ENCODE assay signal across 1 cellular context in genomic region chr11:78156081-78156844, GRCh38.
TF ChIP-seq lines count a peak whose summit lies in the region.

No MANE protein-coding gene starts in this region.

TF ChIP-seq in HepG2, 621 proteins besides CTCF, POLR2A, EP300 and RAD21 (continued from another document and continues in another):
- TF ChIP-seq SKIL (CRISPR knock-in tag; IDR thresholded peaks at IDR 0.05; ENCODE audit: borderline replicate concordance), result peak; percentile 95
- TF ChIP-seq ZMYM4 (CRISPR knock-in tag; IDR thresholded peaks at IDR 0.05), result peak; percentile 77; the same call in 1 of the 2 replicates
- peak; percentile 55; the same call in 1 of the 2 replicates for TF ChIP-seq ZNF766 (CRISPR knock-in tag; IDR thresholded peaks at IDR 0.05; ENCODE audit: borderline replicate concordance)
- TF ChIP-seq, protein P1, sequence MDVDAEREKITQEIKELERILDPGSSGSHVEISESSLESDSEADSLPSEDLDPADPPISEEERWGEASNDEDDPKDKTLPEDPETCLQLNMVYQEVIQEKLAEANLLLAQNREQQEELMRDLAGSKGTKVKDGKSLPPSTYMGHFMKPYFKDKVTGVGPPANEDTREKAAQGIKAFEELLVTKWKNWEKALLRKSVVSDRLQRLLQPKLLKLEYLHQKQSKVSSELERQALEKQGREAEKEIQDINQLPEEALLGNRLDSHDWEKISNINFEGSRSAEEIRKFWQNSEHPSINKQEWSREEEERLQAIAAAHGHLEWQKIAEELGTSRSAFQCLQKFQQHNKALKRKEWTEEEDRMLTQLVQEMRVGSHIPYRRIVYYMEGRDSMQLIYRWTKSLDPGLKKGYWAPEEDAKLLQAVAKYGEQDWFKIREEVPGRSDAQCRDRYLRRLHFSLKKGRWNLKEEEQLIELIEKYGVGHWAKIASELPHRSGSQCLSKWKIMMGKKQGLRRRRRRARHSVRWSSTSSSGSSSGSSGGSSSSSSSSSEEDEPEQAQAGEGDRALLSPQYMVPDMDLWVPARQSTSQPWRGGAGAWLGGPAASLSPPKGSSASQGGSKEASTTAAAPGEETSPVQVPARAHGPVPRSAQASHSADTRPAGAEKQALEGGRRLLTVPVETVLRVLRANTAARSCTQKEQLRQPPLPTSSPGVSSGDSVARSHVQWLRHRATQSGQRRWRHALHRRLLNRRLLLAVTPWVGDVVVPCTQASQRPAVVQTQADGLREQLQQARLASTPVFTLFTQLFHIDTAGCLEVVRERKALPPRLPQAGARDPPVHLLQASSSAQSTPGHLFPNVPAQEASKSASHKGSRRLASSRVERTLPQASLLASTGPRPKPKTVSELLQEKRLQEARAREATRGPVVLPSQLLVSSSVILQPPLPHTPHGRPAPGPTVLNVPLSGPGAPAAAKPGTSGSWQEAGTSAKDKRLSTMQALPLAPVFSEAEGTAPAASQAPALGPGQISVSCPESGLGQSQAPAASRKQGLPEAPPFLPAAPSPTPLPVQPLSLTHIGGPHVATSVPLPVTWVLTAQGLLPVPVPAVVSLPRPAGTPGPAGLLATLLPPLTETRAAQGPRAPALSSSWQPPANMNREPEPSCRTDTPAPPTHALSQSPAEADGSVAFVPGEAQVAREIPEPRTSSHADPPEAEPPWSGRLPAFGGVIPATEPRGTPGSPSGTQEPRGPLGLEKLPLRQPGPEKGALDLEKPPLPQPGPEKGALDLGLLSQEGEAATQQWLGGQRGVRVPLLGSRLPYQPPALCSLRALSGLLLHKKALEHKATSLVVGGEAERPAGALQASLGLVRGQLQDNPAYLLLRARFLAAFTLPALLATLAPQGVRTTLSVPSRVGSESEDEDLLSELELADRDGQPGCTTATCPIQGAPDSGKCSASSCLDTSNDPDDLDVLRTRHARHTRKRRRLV (CRISPR knock-in tag; IDR thresholded peaks at IDR 0.05), result no peak
- TF ChIP-seq NONO (IDR thresholded peaks at IDR 0.05), result no peak
- peak; percentile 68; the same call in 1 of the 2 replicates for TF ChIP-seq NONO (CRISPR knock-in tag; conservative IDR thresholded peaks at IDR 0.05)
- peak; percentile 67; the same call in 1 of the 2 replicates for TF ChIP-seq ZSCAN20 (CRISPR knock-in tag; IDR thresholded peaks at IDR 0.05; ENCODE audit: borderline replicate concordance)
- TF ChIP-seq FOSL2 (CRISPR knock-in tag; IDR thresholded peaks at IDR 0.05), result peak; percentile 85
- TF ChIP-seq KLF16 (CRISPR knock-in tag; IDR thresholded peaks at IDR 0.05), result peak in 1 of 2 experiments; percentile 94; a peak in 2 of 4 replicates
- TF ChIP-seq SKI (IDR thresholded peaks at IDR 0.05; ENCODE audit: partially characterized antibody), result peak; percentile 89
- TF ChIP-seq RFXAP (CRISPR knock-in tag; IDR thresholded peaks at IDR 0.05; ENCODE audit: borderline replicate concordance), result peak; percentile 79; the same call in 1 of the 2 replicates
- TF ChIP-seq, protein P2, sequence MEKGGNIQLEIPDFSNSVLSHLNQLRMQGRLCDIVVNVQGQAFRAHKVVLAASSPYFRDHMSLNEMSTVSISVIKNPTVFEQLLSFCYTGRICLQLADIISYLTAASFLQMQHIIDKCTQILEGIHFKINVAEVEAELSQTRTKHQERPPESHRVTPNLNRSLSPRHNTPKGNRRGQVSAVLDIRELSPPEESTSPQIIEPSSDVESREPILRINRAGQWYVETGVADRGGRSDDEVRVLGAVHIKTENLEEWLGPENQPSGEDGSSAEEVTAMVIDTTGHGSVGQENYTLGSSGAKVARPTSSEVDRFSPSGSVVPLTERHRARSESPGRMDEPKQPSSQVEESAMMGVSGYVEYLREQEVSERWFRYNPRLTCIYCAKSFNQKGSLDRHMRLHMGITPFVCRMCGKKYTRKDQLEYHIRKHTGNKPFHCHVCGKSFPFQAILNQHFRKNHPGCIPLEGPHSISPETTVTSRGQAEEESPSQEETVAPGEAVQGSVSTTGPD (CRISPR knock-in tag; IDR thresholded peaks at IDR 0.05), result peak; percentile 75
- 0 out of 2 replicates have a peak, but pooled peaks have one; percentile 57 for TF ChIP-seq ZNF670 (CRISPR knock-in tag; IDR thresholded peaks at IDR 0.05; ENCODE audit: borderline replicate concordance)
- peak; percentile 77 for TF ChIP-seq TCF7 (IDR thresholded peaks at IDR 0.05; ENCODE audit: low read depth)
- TF ChIP-seq, protein P3, sequence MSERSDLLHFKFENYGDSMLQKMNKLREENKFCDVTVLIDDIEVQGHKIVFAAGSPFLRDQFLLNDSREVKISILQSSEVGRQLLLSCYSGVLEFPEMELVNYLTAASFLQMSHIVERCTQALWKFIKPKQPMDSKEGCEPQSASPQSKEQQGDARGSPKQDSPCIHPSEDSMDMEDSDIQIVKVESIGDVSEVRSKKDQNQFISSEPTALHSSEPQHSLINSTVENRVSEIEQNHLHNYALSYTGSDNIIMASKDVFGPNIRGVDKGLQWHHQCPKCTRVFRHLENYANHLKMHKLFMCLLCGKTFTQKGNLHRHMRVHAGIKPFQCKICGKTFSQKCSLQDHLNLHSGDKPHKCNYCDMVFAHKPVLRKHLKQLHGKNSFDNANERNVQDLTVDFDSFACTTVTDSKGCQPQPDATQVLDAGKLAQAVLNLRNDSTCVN (CRISPR knock-in tag; IDR thresholded peaks at IDR 0.05; ENCODE audit: borderline replicate concordance), result peak; percentile 71; the same call in 1 of the 2 replicates
- TF ChIP-seq ELF1 (CRISPR knock-in tag; IDR thresholded peaks at IDR 0.05), result peak; percentile 63
- peak; percentile 88 for TF ChIP-seq ZNF264 (CRISPR knock-in tag; IDR thresholded peaks at IDR 0.05)
- TF ChIP-seq ZMYM3 (CRISPR knock-in tag; IDR thresholded peaks at IDR 0.05), result peak; percentile 56; the same call in 1 of the 2 replicates
- TF ChIP-seq, protein P4, sequence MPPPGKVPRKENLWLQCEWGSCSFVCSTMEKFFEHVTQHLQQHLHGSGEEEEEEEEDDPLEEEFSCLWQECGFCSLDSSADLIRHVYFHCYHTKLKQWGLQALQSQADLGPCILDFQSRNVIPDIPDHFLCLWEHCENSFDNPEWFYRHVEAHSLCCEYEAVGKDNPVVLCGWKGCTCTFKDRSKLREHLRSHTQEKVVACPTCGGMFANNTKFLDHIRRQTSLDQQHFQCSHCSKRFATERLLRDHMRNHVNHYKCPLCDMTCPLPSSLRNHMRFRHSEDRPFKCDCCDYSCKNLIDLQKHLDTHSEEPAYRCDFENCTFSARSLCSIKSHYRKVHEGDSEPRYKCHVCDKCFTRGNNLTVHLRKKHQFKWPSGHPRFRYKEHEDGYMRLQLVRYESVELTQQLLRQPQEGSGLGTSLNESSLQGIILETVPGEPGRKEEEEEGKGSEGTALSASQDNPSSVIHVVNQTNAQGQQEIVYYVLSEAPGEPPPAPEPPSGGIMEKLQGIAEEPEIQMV (CRISPR knock-in tag; IDR thresholded peaks at IDR 0.05; ENCODE audit: low read depth), result no peak; the same call in 1 of the 2 replicates
- no peak for TF ChIP-seq ZNF567 (CRISPR knock-in tag; IDR thresholded peaks at IDR 0.05; ENCODE audit: borderline replicate concordance)
- no peak for TF ChIP-seq TEF (CRISPR knock-in tag; IDR thresholded peaks at IDR 0.05)
- peak; percentile 75; the same call in 1 of the 2 replicates for TF ChIP-seq ZBTB33 (CRISPR knock-in tag; IDR thresholded peaks at IDR 0.05)
- TF ChIP-seq AGO1 (IDR thresholded peaks at IDR 0.05; ENCODE audit: low read depth, low read length, poor library complexity, severe bottlenecking), result no peak
- TF ChIP-seq MLLT10 (CRISPR knock-in tag; IDR thresholded peaks at IDR 0.05), result no peak
- peak; percentile 58; the same call in 1 of the 2 replicates for TF ChIP-seq ZNF441 (CRISPR knock-in tag; IDR thresholded peaks at IDR 0.05; ENCODE audit: borderline replicate concordance)
- no peak for TF ChIP-seq ZFYVE20 (CRISPR knock-in tag; IDR thresholded peaks at IDR 0.05; ENCODE audit: borderline replicate concordance, low read depth)
- peak; percentile 75; the same call in 1 of the 2 replicates for TF ChIP-seq YEATS2 (CRISPR knock-in tag; IDR thresholded peaks at IDR 0.05; ENCODE audit: borderline replicate concordance)
- TF ChIP-seq, protein P5, sequence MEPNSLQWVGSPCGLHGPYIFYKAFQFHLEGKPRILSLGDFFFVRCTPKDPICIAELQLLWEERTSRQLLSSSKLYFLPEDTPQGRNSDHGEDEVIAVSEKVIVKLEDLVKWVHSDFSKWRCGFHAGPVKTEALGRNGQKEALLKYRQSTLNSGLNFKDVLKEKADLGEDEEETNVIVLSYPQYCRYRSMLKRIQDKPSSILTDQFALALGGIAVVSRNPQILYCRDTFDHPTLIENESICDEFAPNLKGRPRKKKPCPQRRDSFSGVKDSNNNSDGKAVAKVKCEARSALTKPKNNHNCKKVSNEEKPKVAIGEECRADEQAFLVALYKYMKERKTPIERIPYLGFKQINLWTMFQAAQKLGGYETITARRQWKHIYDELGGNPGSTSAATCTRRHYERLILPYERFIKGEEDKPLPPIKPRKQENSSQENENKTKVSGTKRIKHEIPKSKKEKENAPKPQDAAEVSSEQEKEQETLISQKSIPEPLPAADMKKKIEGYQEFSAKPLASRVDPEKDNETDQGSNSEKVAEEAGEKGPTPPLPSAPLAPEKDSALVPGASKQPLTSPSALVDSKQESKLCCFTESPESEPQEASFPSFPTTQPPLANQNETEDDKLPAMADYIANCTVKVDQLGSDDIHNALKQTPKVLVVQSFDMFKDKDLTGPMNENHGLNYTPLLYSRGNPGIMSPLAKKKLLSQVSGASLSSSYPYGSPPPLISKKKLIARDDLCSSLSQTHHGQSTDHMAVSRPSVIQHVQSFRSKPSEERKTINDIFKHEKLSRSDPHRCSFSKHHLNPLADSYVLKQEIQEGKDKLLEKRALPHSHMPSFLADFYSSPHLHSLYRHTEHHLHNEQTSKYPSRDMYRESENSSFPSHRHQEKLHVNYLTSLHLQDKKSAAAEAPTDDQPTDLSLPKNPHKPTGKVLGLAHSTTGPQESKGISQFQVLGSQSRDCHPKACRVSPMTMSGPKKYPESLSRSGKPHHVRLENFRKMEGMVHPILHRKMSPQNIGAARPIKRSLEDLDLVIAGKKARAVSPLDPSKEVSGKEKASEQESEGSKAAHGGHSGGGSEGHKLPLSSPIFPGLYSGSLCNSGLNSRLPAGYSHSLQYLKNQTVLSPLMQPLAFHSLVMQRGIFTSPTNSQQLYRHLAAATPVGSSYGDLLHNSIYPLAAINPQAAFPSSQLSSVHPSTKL (CRISPR knock-in tag; IDR thresholded peaks at IDR 0.05), result peak; percentile 98
- TF ChIP-seq HDAC2 (CRISPR knock-in tag; IDR thresholded peaks at IDR 0.05), result peak; percentile 95
- peak; percentile 84 for TF ChIP-seq MEIS2 (CRISPR knock-in tag; IDR thresholded peaks at IDR 0.05)
- no peak for TF ChIP-seq ATRX (CRISPR knock-in tag; IDR thresholded peaks at IDR 0.05; ENCODE audit: borderline replicate concordance)
- no peak for TF ChIP-seq ZNF747 (CRISPR knock-in tag; IDR thresholded peaks at IDR 0.05; ENCODE audit: borderline replicate concordance)
- peak; percentile 53 for TF ChIP-seq HHEX (CRISPR knock-in tag; IDR thresholded peaks at IDR 0.05)
- TF ChIP-seq ZFP37 (CRISPR knock-in tag; IDR thresholded peaks at IDR 0.05; ENCODE audit: borderline replicate concordance), result 0 out of 2 replicates have a peak, but pooled peaks have one; percentile 43
- no peak for TF ChIP-seq TBP (CRISPR knock-in tag; IDR thresholded peaks at IDR 0.05)
- TF ChIP-seq HMG20A (CRISPR knock-in tag; IDR thresholded peaks at IDR 0.05; ENCODE audit: borderline replicate concordance), result peak; percentile 91; the same call in 1 of the 2 replicates
- TF ChIP-seq, protein P6, sequence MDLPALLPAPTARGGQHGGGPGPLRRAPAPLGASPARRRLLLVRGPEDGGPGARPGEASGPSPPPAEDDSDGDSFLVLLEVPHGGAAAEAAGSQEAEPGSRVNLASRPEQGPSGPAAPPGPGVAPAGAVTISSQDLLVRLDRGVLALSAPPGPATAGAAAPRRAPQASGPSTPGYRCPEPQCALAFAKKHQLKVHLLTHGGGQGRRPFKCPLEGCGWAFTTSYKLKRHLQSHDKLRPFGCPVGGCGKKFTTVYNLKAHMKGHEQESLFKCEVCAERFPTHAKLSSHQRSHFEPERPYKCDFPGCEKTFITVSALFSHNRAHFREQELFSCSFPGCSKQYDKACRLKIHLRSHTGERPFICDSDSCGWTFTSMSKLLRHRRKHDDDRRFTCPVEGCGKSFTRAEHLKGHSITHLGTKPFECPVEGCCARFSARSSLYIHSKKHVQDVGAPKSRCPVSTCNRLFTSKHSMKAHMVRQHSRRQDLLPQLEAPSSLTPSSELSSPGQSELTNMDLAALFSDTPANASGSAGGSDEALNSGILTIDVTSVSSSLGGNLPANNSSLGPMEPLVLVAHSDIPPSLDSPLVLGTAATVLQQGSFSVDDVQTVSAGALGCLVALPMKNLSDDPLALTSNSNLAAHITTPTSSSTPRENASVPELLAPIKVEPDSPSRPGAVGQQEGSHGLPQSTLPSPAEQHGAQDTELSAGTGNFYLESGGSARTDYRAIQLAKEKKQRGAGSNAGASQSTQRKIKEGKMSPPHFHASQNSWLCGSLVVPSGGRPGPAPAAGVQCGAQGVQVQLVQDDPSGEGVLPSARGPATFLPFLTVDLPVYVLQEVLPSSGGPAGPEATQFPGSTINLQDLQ (CRISPR knock-in tag; IDR thresholded peaks at IDR 0.05), result no peak
- TF ChIP-seq HDAC1 (CRISPR knock-in tag; IDR thresholded peaks at IDR 0.05), result peak; percentile 87
- peak; percentile 94 for TF ChIP-seq ERF (CRISPR knock-in tag; IDR thresholded peaks at IDR 0.05)
- peak; percentile 97 for TF ChIP-seq ONECUT2 (CRISPR knock-in tag; IDR thresholded peaks at IDR 0.05)
